ENCODE assay signal across 2 cellular contexts in the genomic region with DNA sequence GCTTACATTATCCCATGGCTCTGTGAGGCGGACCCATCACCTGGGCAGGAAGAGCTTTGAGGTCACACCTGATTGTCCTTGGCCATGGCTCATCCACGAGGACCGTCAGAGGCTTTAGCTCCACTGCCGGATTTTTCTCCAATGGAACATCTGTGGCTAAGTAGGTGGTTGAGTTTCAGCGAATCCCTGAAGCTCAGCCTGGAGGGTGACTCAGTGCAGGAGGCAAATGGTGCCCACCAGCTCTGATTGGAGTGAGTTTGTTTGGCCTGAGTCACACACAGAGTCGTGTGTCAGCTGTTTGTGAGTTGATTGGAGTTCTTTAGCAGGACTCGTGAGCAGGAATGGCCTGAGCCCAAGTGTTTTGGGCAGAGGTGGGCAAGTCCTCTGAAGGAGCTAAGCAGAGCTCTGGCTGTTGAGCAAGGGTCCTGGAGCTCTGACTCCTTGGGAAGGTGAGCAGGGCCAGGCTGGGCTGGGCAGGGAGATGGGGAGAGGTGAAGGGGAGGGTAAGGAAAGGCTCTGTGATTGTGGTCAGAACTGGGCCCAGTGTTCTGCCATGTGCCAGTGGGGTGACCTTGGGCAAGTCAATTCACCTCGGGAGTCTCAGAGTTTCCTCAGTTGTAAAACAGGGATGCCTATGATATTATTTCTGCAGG.
TF ChIP-seq lines count a peak whose summit lies in the region.

No MANE protein-coding gene starts in this region.

TF ChIP-seq in A549, 52 proteins besides CTCF, POLR2A, EP300 and RAD21 (continued from another document):
- TF ChIP-seq, protein P1, sequence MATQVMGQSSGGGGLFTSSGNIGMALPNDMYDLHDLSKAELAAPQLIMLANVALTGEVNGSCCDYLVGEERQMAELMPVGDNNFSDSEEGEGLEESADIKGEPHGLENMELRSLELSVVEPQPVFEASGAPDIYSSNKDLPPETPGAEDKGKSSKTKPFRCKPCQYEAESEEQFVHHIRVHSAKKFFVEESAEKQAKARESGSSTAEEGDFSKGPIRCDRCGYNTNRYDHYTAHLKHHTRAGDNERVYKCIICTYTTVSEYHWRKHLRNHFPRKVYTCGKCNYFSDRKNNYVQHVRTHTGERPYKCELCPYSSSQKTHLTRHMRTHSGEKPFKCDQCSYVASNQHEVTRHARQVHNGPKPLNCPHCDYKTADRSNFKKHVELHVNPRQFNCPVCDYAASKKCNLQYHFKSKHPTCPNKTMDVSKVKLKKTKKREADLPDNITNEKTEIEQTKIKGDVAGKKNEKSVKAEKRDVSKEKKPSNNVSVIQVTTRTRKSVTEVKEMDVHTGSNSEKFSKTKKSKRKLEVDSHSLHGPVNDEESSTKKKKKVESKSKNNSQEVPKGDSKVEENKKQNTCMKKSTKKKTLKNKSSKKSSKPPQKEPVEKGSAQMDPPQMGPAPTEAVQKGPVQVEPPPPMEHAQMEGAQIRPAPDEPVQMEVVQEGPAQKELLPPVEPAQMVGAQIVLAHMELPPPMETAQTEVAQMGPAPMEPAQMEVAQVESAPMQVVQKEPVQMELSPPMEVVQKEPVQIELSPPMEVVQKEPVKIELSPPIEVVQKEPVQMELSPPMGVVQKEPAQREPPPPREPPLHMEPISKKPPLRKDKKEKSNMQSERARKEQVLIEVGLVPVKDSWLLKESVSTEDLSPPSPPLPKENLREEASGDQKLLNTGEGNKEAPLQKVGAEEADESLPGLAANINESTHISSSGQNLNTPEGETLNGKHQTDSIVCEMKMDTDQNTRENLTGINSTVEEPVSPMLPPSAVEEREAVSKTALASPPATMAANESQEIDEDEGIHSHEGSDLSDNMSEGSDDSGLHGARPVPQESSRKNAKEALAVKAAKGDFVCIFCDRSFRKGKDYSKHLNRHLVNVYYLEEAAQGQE (IDR thresholded peaks at IDR 0.05): no peak
- TF ChIP-seq, protein P2, sequence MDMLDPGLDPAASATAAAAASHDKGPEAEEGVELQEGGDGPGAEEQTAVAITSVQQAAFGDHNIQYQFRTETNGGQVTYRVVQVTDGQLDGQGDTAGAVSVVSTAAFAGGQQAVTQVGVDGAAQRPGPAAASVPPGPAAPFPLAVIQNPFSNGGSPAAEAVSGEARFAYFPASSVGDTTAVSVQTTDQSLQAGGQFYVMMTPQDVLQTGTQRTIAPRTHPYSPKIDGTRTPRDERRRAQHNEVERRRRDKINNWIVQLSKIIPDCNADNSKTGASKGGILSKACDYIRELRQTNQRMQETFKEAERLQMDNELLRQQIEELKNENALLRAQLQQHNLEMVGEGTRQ (IDR thresholded peaks at IDR 0.05): no peak
- TF ChIP-seq ZC3H11A (IDR thresholded peaks at IDR 0.05): no peak
- TF ChIP-seq, protein P3, sequence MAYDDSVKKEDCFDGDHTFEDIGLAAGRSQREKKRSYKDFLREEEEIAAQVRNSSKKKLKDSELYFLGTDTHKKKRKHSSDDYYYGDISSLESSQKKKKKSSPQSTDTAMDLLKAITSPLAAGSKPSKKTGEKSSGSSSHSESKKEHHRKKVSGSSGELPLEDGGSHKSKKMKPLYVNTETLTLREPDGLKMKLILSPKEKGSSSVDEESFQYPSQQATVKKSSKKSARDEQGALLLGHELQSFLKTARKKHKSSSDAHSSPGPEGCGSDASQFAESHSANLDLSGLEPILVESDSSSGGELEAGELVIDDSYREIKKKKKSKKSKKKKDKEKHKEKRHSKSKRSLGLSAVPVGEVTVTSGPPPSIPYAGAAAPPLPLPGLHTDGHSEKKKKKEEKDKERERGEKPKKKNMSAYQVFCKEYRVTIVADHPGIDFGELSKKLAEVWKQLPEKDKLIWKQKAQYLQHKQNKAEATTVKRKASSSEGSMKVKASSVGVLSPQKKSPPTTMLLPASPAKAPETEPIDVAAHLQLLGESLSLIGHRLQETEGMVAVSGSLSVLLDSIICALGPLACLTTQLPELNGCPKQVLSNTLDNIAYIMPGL (CRISPR knock-in tag; IDR thresholded peaks at IDR 0.05; ENCODE audit: borderline replicate concordance): no peak
- no peak for TF ChIP-seq GATA3 (IDR thresholded peaks at IDR 0.05; ENCODE audit: borderline replicate concordance)
- TF ChIP-seq, protein P4, sequence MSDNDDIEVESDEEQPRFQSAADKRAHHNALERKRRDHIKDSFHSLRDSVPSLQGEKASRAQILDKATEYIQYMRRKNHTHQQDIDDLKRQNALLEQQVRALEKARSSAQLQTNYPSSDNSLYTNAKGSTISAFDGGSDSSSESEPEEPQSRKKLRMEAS (IDR thresholded peaks at IDR 0.05): no peak
TF ChIP-seq in A549: peak in this region for 0.

TF ChIP-seq in SK-N-SH treated with all-trans-retinoic acid at 6 μM for 48 hours, 23 proteins besides CTCF, POLR2A, EP300 and RAD21 (continued from another document):
- TF ChIP-seq, protein P5, sequence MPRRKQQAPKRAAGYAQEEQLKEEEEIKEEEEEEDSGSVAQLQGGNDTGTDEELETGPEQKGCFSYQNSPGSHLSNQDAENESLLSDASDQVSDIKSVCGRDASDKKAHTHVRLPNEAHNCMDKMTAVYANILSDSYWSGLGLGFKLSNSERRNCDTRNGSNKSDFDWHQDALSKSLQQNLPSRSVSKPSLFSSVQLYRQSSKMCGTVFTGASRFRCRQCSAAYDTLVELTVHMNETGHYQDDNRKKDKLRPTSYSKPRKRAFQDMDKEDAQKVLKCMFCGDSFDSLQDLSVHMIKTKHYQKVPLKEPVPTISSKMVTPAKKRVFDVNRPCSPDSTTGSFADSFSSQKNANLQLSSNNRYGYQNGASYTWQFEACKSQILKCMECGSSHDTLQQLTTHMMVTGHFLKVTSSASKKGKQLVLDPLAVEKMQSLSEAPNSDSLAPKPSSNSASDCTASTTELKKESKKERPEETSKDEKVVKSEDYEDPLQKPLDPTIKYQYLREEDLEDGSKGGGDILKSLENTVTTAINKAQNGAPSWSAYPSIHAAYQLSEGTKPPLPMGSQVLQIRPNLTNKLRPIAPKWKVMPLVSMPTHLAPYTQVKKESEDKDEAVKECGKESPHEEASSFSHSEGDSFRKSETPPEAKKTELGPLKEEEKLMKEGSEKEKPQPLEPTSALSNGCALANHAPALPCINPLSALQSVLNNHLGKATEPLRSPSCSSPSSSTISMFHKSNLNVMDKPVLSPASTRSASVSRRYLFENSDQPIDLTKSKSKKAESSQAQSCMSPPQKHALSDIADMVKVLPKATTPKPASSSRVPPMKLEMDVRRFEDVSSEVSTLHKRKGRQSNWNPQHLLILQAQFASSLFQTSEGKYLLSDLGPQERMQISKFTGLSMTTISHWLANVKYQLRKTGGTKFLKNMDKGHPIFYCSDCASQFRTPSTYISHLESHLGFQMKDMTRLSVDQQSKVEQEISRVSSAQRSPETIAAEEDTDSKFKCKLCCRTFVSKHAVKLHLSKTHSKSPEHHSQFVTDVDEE (CRISPR knock-in tag; IDR thresholded peaks at IDR 0.05): no peak
- TF ChIP-seq, protein P6, sequence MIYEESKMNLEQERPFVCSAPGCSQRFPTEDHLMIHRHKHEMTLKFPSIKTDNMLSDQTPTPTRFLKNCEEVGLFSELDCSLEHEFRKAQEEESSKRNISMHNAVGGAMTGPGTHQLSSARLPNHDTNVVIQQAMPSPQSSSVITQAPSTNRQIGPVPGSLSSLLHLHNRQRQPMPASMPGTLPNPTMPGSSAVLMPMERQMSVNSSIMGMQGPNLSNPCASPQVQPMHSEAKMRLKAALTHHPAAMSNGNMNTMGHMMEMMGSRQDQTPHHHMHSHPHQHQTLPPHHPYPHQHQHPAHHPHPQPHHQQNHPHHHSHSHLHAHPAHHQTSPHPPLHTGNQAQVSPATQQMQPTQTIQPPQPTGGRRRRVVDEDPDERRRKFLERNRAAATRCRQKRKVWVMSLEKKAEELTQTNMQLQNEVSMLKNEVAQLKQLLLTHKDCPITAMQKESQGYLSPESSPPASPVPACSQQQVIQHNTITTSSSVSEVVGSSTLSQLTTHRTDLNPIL (CRISPR knock-in tag; IDR thresholded peaks at IDR 0.05; ENCODE audit: low read depth): no peak
- no peak for TF ChIP-seq PPARA (CRISPR knock-in tag; IDR thresholded peaks at IDR 0.05; ENCODE audit: borderline replicate concordance)
- no peak for TF ChIP-seq ZFP3 (CRISPR knock-in tag; IDR thresholded peaks at IDR 0.05)
- no peak for TF ChIP-seq ARNTL (CRISPR knock-in tag; IDR thresholded peaks at IDR 0.05; ENCODE audit: borderline replicate concordance, low read depth)
- TF ChIP-seq, protein P7, sequence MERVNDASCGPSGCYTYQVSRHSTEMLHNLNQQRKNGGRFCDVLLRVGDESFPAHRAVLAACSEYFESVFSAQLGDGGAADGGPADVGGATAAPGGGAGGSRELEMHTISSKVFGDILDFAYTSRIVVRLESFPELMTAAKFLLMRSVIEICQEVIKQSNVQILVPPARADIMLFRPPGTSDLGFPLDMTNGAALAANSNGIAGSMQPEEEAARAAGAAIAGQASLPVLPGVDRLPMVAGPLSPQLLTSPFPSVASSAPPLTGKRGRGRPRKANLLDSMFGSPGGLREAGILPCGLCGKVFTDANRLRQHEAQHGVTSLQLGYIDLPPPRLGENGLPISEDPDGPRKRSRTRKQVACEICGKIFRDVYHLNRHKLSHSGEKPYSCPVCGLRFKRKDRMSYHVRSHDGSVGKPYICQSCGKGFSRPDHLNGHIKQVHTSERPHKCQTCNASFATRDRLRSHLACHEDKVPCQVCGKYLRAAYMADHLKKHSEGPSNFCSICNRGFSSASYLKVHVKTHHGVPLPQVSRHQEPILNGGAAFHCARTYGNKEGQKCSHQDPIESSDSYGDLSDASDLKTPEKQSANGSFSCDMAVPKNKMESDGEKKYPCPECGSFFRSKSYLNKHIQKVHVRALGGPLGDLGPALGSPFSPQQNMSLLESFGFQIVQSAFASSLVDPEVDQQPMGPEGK (CRISPR knock-in tag; IDR thresholded peaks at IDR 0.05; ENCODE audit: borderline replicate concordance): no peak
- TF ChIP-seq RARB (CRISPR knock-in tag; IDR thresholded peaks at IDR 0.05): no peak
- TF ChIP-seq ESRRG (CRISPR knock-in tag; IDR thresholded peaks at IDR 0.05): no peak
- no peak for TF ChIP-seq GLIS3 (CRISPR knock-in tag; IDR thresholded peaks at IDR 0.05)
- no peak for TF ChIP-seq ZNF70 (CRISPR knock-in tag; IDR thresholded peaks at IDR 0.05)
- no peak for TF ChIP-seq OSR1 (CRISPR knock-in tag; IDR thresholded peaks at IDR 0.05)
- no peak for TF ChIP-seq TOX (CRISPR knock-in tag; IDR thresholded peaks at IDR 0.05; ENCODE audit: borderline replicate concordance)
- TF ChIP-seq, protein P8, sequence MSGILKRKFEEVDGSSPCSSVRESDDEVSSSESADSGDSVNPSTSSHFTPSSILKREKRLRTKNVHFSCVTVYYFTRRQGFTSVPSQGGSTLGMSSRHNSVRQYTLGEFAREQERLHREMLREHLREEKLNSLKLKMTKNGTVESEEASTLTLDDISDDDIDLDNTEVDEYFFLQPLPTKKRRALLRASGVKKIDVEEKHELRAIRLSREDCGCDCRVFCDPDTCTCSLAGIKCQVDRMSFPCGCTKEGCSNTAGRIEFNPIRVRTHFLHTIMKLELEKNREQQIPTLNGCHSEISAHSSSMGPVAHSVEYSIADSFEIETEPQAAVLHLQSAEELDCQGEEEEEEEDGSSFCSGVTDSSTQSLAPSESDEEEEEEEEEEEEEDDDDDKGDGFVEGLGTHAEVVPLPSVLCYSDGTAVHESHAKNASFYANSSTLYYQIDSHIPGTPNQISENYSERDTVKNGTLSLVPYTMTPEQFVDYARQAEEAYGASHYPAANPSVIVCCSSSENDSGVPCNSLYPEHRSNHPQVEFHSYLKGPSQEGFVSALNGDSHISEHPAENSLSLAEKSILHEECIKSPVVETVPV (CRISPR knock-in tag; IDR thresholded peaks at IDR 0.05): no peak
- TF ChIP-seq ZC3H10 (CRISPR knock-in tag; IDR thresholded peaks at IDR 0.05): no peak
- no peak for TF ChIP-seq ZFP30 (CRISPR knock-in tag; IDR thresholded peaks at IDR 0.05)
